In genomic region chr5:36607114-36607561, GRCh38 we compare ENCODE assay signal across 8 cellular contexts. TPM values are rescaled to one million over a fixed set of nuclear protein-coding genes. Genes with fewer than 3 reads are reported as not detected.
DNase-seq lines count a peak whose midpoint lies in the region; ATAC-seq and TF ChIP-seq lines count a peak whose summit lies in the region.

No MANE protein-coding gene starts in this region.

- no peak overlapping the region for H3K27ac Mint-ChIP-seq in naive thymus-derived CD4-positive, alpha-beta T cell

- no peak for TF ChIP-seq CTCF in esophagus muscularis mucosa (IDR thresholded peaks at IDR 0.05)

- POLR2A ChIA-PET in naive thymus-derived CD4-positive, alpha-beta T cell (lab: Charles Lee): no interaction called here

- peaks cover 17% of the 10 kb centered on the region for H3K4me1 Mint-ChIP-seq in activated T-cell treated with anti-CD3 and anti-CD28 coated beads, Interleukin-2, amount 50 U/mL, for 4 hours (ENCODE audit: low read depth)
- peaks cover 8 to 17% (median 14%) of the 10 kb centered on the region in 7 donors for H3K4me1 Mint-ChIP-seq in naive thymus-derived CD4-positive, alpha-beta T cell

- DNase-seq in activated T-cell treated with anti-CD3 and anti-CD28 coated beads, Interleukin-2, amount 50 U/mL, for 4 hours: no peak
- no peak for DNase-seq in activated T-cell treated with anti-CD3 and anti-CD28 coated beads, Interleukin-2, amount 50 U/mL, for 1 hour
- DNase-seq in SK-MEL-5 (ENCODE audit: low read depth, low spot score): peak; percentile 63
- DNase-seq in esophagus muscularis mucosa (ENCODE audit: extremely low spot score): no peak
- DNase-seq in naive thymus-derived CD4-positive, alpha-beta T cell: no peak
- DNase-seq in amniotic stem cell (lab: John Stamatoyannopoulos, UW): no peak
- no peak for DNase-seq in RKO (ENCODE audit: low spot score)
- no peak for DNase-seq in HPDE6-E6E7 (ENCODE audit: extremely low spot score)

- in situ Hi-C loops in SK-MEL-5 (cut with HindIII; ENCODE audit: low pct_unique_long_range_greater_than_20kb, low sequenced_read_pairs): no loop called here

- no peaks in the 10 kb centered on the region for H3K36me3 Mint-ChIP-seq in activated T-cell treated with anti-CD3 and anti-CD28 coated beads, Interleukin-2, amount 50 U/mL, for 4 hours (ENCODE audit: insufficient read depth)
- H3K36me3 Mint-ChIP-seq in naive thymus-derived CD4-positive, alpha-beta T cell: no peaks in the 10 kb centered on the region

- no peak for ATAC-seq in activated T-cell treated with anti-CD3 and anti-CD28 coated beads, Interleukin-2, amount 50 U/mL, for 4 hours
- ATAC-seq in naive thymus-derived CD4-positive, alpha-beta T cell: no peak

- intact Hi-C loops in esophagus muscularis mucosa (cut with DNase I): loop anchor here (10.0 kb wide), 1 partner anchor 182 kb away; no protein-coding TSS in a partner anchor
- intact Hi-C loops in naive thymus-derived CD4-positive, alpha-beta T cell (cut with micrococcal nuclease): no loop called here

- peak overlapping the region; percentile 57 to 71 (median 62) for H3K27ac ChIP-seq in esophagus muscularis mucosa (replicated peaks in 1 of 4)
- H3K27ac ChIP-seq in naive thymus-derived CD4-positive, alpha-beta T cell (ENCODE audit: low read depth, low read length): no peak overlapping the region

- no peaks in the 10 kb centered on the region for H3K36me3 ChIP-seq in esophagus muscularis mucosa
- no peaks in the 10 kb centered on the region for H3K36me3 ChIP-seq in naive thymus-derived CD4-positive, alpha-beta T cell (ENCODE audit: control insufficient read depth in 2 of 3, insufficient read depth in 3 of 3, low read length in 3 of 3)

- H3K4me1 ChIP-seq in esophagus muscularis mucosa: peaks cover 0 to 24% (median 15%) of the 10 kb centered on the region in 4 donors
- H3K4me1 ChIP-seq in naive thymus-derived CD4-positive, alpha-beta T cell (ENCODE audit: control insufficient read depth in 2 of 2, insufficient read depth in 2 of 2, low read length in 2 of 2): no peaks in the 10 kb centered on the region

- H3K4me3 Mint-ChIP-seq in activated T-cell treated with anti-CD3 and anti-CD28 coated beads, Interleukin-2, amount 50 U/mL, for 4 hours: peak overlapping the region; percentile 75
- H3K4me3 Mint-ChIP-seq in naive thymus-derived CD4-positive, alpha-beta T cell: peak overlapping the region in 9 of 10 donors; percentile 48 to 88 (median 75)

- no peaks in the 10 kb centered on the region for H3K9me3 Mint-ChIP-seq in activated T-cell treated with anti-CD3 and anti-CD28 coated beads, Interleukin-2, amount 50 U/mL, for 4 hours
- H3K9me3 Mint-ChIP-seq in naive thymus-derived CD4-positive, alpha-beta T cell: peaks cover 0 to 5% (median 0%) of the 10 kb centered on the region in 11 donors

- TF ChIP-seq POLR2A in esophagus muscularis mucosa (IDR thresholded peaks at IDR 0.05; ENCODE audit: low read depth): no peak

- H3K27me3 Mint-ChIP-seq in activated T-cell treated with anti-CD3 and anti-CD28 coated beads, Interleukin-2, amount 50 U/mL, for 4 hours (ENCODE audit: low read depth): peaks cover 56% of the 10 kb centered on the region
- H3K27me3 Mint-ChIP-seq in naive thymus-derived CD4-positive, alpha-beta T cell: peaks cover 56 to 76% (median 65%) of the 10 kb centered on the region in 5 donors

- no peaks in the 10 kb centered on the region for H3K9me3 ChIP-seq in esophagus muscularis mucosa
- no peaks in the 10 kb centered on the region for H3K9me3 ChIP-seq in naive thymus-derived CD4-positive, alpha-beta T cell (ENCODE audit: control insufficient read depth in 2 of 3, low read length in 3 of 3)

- peak overlapping the region; percentile 56 to 74 (median 64) for H3K4me3 ChIP-seq in esophagus muscularis mucosa
- H3K4me3 ChIP-seq in naive thymus-derived CD4-positive, alpha-beta T cell (ENCODE audit: low read length): no peak overlapping the region

- WGBS in esophagus muscularis mucosa: 1% methylated on average over 10 of the region's 10 CpGs

- TF ChIP-seq EP300 in esophagus muscularis mucosa (IDR thresholded peaks at IDR 0.05): no peak

- no peaks in the 10 kb centered on the region for H3K27me3 ChIP-seq in esophagus muscularis mucosa
- H3K27me3 ChIP-seq in naive thymus-derived CD4-positive, alpha-beta T cell (ENCODE audit: control insufficient read depth in 2 of 2, insufficient read depth in 2 of 2, low read length in 2 of 2): no peaks in the 10 kb centered on the region

- CTCF ChIA-PET in naive thymus-derived CD4-positive, alpha-beta T cell (lab: Charles Lee): no interaction called here

RNA-seq across cellular contexts. Expression of gene SLC1A3, which starts 0.7 kb away (rescaled TPM):
- 1 to 10 TPM in 1 of 3 donors, under 1 TPM in 2; 0.56 to 1.4 (median 0.76) TPM for total RNA-seq in activated T-cell treated with anti-CD3 and anti-CD28 coated beads, Interleukin-2, amount 50 U/mL, for 4 hours
- total RNA-seq in SK-MEL-5 (2014; rRNA removed; shearing (Covaris generic)): 6.6 and 7.7 TPM in 2 replicates
- 10.6 and 12.5 TPM in 2 replicates for polyA plus RNA-seq in SK-MEL-5 (2015; cell fraction: cytosol; rRNA removed)
- 36.0 and 41.2 TPM in 2 replicates for polyA plus RNA-seq in SK-MEL-5 (2015; cell fraction: nucleus; rRNA removed)
- 10 to 100 TPM; 11.3 to 26.5 (median 21.2) TPM for total RNA-seq in esophagus muscularis mucosa
- 1 to 10 TPM in 1 of 5 experiments, under 1 TPM in 3, not detected in 1; 0.32 to 3.1 (median 0.62) TPM for total RNA-seq in naive thymus-derived CD4-positive, alpha-beta T cell
- polyA plus RNA-seq in naive thymus-derived CD4-positive, alpha-beta T cell: not detected
